30 cellular contexts compared by ENCODE assay signal in the genomic region with DNA sequence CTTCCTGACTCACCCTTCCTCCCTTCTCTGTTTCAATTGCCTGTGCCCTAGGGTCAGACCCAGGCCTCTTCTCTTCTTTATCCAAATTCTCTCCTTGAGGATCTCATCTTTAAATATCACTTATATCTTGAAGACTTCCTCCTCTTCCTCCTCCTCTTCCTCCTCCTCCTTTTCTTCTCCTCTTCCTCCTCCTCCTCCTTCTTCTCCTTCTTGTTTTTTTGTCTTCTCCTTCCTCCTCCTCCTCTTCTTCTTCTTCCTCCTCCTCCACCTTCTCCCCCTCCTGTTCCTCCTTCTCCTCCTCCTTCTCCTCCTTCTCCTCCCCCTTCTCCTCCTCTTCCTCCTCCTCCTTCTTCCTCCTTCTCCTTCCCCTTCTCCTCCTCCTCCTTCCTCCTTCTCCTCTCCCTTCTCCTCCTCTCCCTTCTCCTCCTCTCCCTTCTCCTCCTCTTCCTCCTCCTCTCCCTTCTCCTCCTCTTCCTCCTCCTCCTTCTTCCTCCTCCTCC.
"Had no signal": no experiment of that assay in that cellular context is flagged by ENCODE, and none has a peak within 500 bp of the region (broad histone marks: within the 10 kb centered on the region; RNA-seq: fewer than 3 reads in every experiment).

No MANE protein-coding gene starts in this region.

- H3K36me3 Mint-ChIP-seq: activated CD4-positive, alpha-beta memory T cell treated with anti-CD3 and anti-CD28 coated beads for 36 hours; activated naive CD8-positive, alpha-beta T cell had no signal

- H3K27ac ChIP-seq: brain microvascular endothelial cell, cardiac muscle cell, SJSA1, VCaP had no signal

- H3K27me3 ChIP-seq: brain microvascular endothelial cell, cardiac muscle cell, SJSA1 had no signal

- H3K9me3 Mint-ChIP-seq: activated CD4-positive, alpha-beta memory T cell treated with anti-CD3 and anti-CD28 coated beads for 36 hours; activated CD4-positive, alpha-beta T cell treated with anti-CD3 and anti-CD28 coated beads, Interleukin-2, amount 10 ng/mL, durations not matched to agents 7 days and 5 days had no signal

- ATAC-seq: PC-3, SK-N-SH treated with all-trans-retinoic acid at 6 μM for 48 hours had no signal

- H3K36me3 ChIP-seq: brain microvascular endothelial cell, cardiac muscle cell, SJSA1 had no signal

- DNase-seq: activated CD4-positive, alpha-beta memory T cell treated with anti-CD3 and anti-CD28 coated beads for 36 hours; activated CD4-positive, alpha-beta T cell treated with anti-CD3 and anti-CD28 coated beads, Interleukin-2, amount 10 ng/mL, durations not matched to agents 7 days and 5 days; activated CD4-positive, CD25-positive, alpha-beta regulatory T cell; activated naive CD4-positive, alpha-beta T cell treated with Interleukin-2 at 50 U/mL for 16 hours; activated T-cell treated with anti-CD3 and anti-CD28 coated beads for 4 hours; activated T-cell treated with anti-CD3 and anti-CD28 coated beads, Interleukin-2, amount 50 U/mL, for 48 hours; amygdala; brain microvascular endothelial cell; cerebellar nuclear complex; KG1; NCI-H1105; NCI-H1436; NCI-H1694 treated with DMSO at 0.1 percent for 48 hours; NCI-H2029 treated with DMSO at 0.1 percent for 48 hours; NCI-H345; NCI-H510A; NCI-H526 treated with DMSO at 0.1 percent for 48 hours; NK-92 treated with Interleukin-12 subunit alpha and Interleukin-12 subunit beta, amount 100 ng/mL, for 24 hours; PC-3; SHP77; T-helper 2 cell; T1000 had no signal

- FAIRE-seq: astrocyte, colon, RCC 7860 had no signal

- H3K27me3 Mint-ChIP-seq: activated CD4-positive, alpha-beta memory T cell treated with anti-CD3 and anti-CD28 coated beads for 36 hours; activated CD4-positive, alpha-beta T cell treated with anti-CD3 and anti-CD28 coated beads, Interleukin-2, amount 10 ng/mL, durations not matched to agents 7 days and 5 days had no signal

- H3K27ac Mint-ChIP-seq: activated CD4-positive, alpha-beta memory T cell treated with anti-CD3 and anti-CD28 coated beads for 36 hours; activated CD4-positive, alpha-beta T cell treated with anti-CD3 and anti-CD28 coated beads, Interleukin-2, amount 10 ng/mL, durations not matched to agents 7 days and 5 days; activated naive CD8-positive, alpha-beta T cell had no signal

- H3K4me3 Mint-ChIP-seq: activated CD4-positive, alpha-beta memory T cell treated with anti-CD3 and anti-CD28 coated beads for 36 hours; activated CD4-positive, alpha-beta T cell treated with anti-CD3 and anti-CD28 coated beads, Interleukin-2, amount 10 ng/mL, durations not matched to agents 7 days and 5 days; activated naive CD8-positive, alpha-beta T cell had no signal

- H3K4me3 ChIP-seq: cardiac muscle cell, SJSA1 had no signal
